Comparison of ENCODE assay signal across 13 cellular contexts in the genomic region with DNA sequence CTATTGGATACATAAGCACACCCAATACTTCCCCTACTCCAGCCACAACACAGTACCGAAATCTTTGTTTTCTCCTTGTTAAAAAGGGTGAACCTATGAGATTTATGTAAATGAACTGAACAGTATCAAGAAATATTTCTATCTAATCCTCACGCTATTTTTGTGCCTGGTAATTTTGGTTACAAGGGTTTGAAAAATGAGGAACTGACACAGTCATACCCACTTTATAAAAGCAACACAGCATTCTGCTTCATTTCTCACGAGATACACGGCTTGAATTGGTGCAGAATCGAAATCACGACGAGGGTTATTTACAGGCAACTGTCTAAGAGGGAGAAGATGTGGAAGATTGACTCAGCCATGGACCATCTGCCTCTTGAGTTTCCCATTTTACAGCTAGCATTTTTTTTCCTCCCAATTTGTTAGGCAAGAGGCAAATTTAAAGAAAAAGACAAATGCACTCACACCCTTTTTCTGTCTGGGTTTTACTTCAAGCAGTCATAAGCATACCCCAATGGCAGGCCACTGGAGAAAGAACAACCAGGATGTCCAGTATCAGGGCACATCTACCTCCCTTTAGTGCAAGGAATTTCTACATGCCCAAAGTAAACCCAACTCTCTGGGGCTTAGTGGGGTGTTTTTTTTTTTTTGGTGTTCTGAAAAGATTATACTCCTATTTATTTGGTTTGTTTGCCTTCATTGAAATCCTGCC.
DNase-seq lines count a peak whose midpoint lies in the region; ATAC-seq and TF ChIP-seq lines count a peak whose summit lies in the region.
"Had no signal": no experiment of that assay in that cellular context is flagged by ENCODE, and none has a peak within 500 bp of the region (broad histone marks: within the 10 kb centered on the region; RNA-seq: fewer than 3 reads in every experiment).

No MANE protein-coding gene starts in this region.

- no peak overlapping the region for H3K4me3 Mint-ChIP-seq in CD8-positive, alpha-beta memory T cell
- H3K4me3 Mint-ChIP-seq: stimulated activated naive CD8-positive, alpha-beta T cell treated with anti-CD3 and anti-CD28 coated beads, Interleukin-15, Interleukin-2, amounts not matched to agents 100 ng/mL and 50 ng/mL, for 24 hours had no signal

- H3K36me3 Mint-ChIP-seq in CD8-positive, alpha-beta memory T cell: no peaks in the 10 kb centered on the region

- H3K4me3 ChIP-seq in CD8-positive, alpha-beta memory T cell (ENCODE audit: low read length): no peak overlapping the region
- H3K4me3 ChIP-seq in left lung: no peak overlapping the region
- H3K4me3 ChIP-seq: right atrium auricular region had no signal

- no peaks in the 10 kb centered on the region for H3K9me3 ChIP-seq in CD8-positive, alpha-beta memory T cell (ENCODE audit: low read length)
- no peaks in the 10 kb centered on the region for H3K9me3 ChIP-seq in left lung
- H3K9me3 ChIP-seq: right atrium auricular region had no signal

- intact Hi-C loops in left lung (cut with DNase I): no loop called here

- H3K4me1 ChIP-seq in CD8-positive, alpha-beta memory T cell (ENCODE audit: insufficient read depth, low read length): no peaks in the 10 kb centered on the region
- peaks cover 0 to 7% of the 10 kb centered on the region in 2 donors for H3K4me1 ChIP-seq in left lung

- TF ChIP-seq CTCF in left lung (IDR thresholded peaks at IDR 0.05): no peak

- peak; percentile 92 for ATAC-seq in GM18519 (IDR thresholded peaks at IDR 0.05; ENCODE audit: low FRiP score, unreplicated experiment)
- peak; percentile 78 for ATAC-seq in GM21737 (IDR thresholded peaks at IDR 0.05; ENCODE audit: unreplicated experiment)
- peak; percentile 88 for ATAC-seq in HG03457 (IDR thresholded peaks at IDR 0.05; ENCODE audit: unreplicated experiment)
- ATAC-seq in left lung: no peak

- no peak overlapping the region for H3K27ac ChIP-seq in CD8-positive, alpha-beta memory T cell (ENCODE audit: low read depth, low read length)
- no peak overlapping the region for H3K27ac ChIP-seq in left lung
- H3K27ac ChIP-seq: right atrium auricular region had no signal

- no peaks in the 10 kb centered on the region for H3K36me3 ChIP-seq in CD8-positive, alpha-beta memory T cell (ENCODE audit: insufficient read depth, low read length)
- H3K36me3 ChIP-seq in left lung: no peaks in the 10 kb centered on the region
- H3K36me3 ChIP-seq: right atrium auricular region had no signal

- CTCF ChIA-PET in CD8-positive, alpha-beta memory T cell (lab: Charles Lee): interaction anchor here (0.7 kb wide), 1 partner anchor 156 kb away, joined by 3 read pairs; no protein-coding TSS in a partner anchor

- H3K27me3 ChIP-seq in CD8-positive, alpha-beta memory T cell (ENCODE audit: insufficient read depth, low read length, poor library complexity, severe bottlenecking): no peaks in the 10 kb centered on the region
- no peaks in the 10 kb centered on the region for H3K27me3 ChIP-seq in left lung
- H3K27me3 ChIP-seq: right atrium auricular region had no signal

- no peaks in the 10 kb centered on the region for H3K27me3 Mint-ChIP-seq in CD8-positive, alpha-beta memory T cell

- H3K4me1 Mint-ChIP-seq in CD8-positive, alpha-beta memory T cell: no peaks in the 10 kb centered on the region

- POLR2A ChIA-PET in CD8-positive, alpha-beta memory T cell (lab: Charles Lee): no interaction called here

- peaks cover 0 to 5% (median 3%) of the 10 kb centered on the region in 5 donors for H3K9me3 Mint-ChIP-seq in CD8-positive, alpha-beta memory T cell
- H3K9me3 Mint-ChIP-seq: stimulated activated naive CD8-positive, alpha-beta T cell treated with anti-CD3 and anti-CD28 coated beads, Interleukin-15, Interleukin-2, amounts not matched to agents 100 ng/mL and 50 ng/mL, for 24 hours had no signal

- DNase-seq in germinal center (ENCODE audit: low spot score) (peak; percentile 47), NCI-H748 treated with DMSO at 0.1 percent for 48 hours (lab: John Stamatoyannopoulos, UW) (no peak), left lung (no peak), NCI-H128 (lab: John Stamatoyannopoulos, UW; ENCODE audit: unreplicated experiment) (no peak)
- DNase-seq in CD8-positive, alpha-beta memory T cell: no peak
- DNase-seq: activated T-cell treated with anti-CD3 and anti-CD28 coated beads, Interleukin-2, amount 50 U/mL, for 48 hours; effector CD8-positive, alpha-beta T cell; SHP77 had no signal

- H3K27ac Mint-ChIP-seq in CD8-positive, alpha-beta memory T cell: no peak overlapping the region
- H3K27ac Mint-ChIP-seq: stimulated activated naive CD8-positive, alpha-beta T cell treated with anti-CD3 and anti-CD28 coated beads, Interleukin-15, Interleukin-2, amounts not matched to agents 100 ng/mL and 50 ng/mL, for 24 hours had no signal
